In genomic region chr19:20197747-20198146, GRCh38 we compare ENCODE assay signal across 17 cellular contexts. TPM values are rescaled to one million over a fixed set of nuclear protein-coding genes. Genes with fewer than 3 reads are reported as not detected.
DNase-seq lines count a peak whose midpoint lies in the region; ATAC-seq, FAIRE-seq and TF ChIP-seq lines count a peak whose summit lies in the region.
"Had no signal": no experiment of that assay in that cellular context is flagged by ENCODE, and none has a peak within 500 bp of the region (broad histone marks: within the 10 kb centered on the region; RNA-seq: fewer than 3 reads in every experiment).

No MANE protein-coding gene starts in this region.

- H2AFZ ChIP-seq in HCT116 (ENCODE audit: low read depth, low read length, poor library complexity, severe bottlenecking): no peak overlapping the region
- H2AFZ ChIP-seq in K562 (ENCODE audit: low read depth, low read length): no peak overlapping the region

- H3K36me3 ChIP-seq in BLaER1 (peaks cover 87% of the 10 kb centered on the region), HCT116 (ENCODE audit: control insufficient read depth in 1 of 2, insufficient read depth in 2 of 2, low read length in 2 of 2) (no peaks in the 10 kb centered on the region), K562 (ENCODE audit: control insufficient read depth, insufficient read depth, low read length) (no peaks in the 10 kb centered on the region)

- H3K4me1 Mint-ChIP-seq in progenitor cell of endocrine pancreas (ENCODE audit: low read depth): no peaks in the 10 kb centered on the region

- TF ChIP-seq POLR2A in HCT116 (IDR thresholded peaks at IDR 0.05; ENCODE audit: borderline replicate concordance, extremely low read depth, insufficient read depth, insufficient read length) (no peak), K562 (conservative IDR thresholded peaks at IDR 0.05) (no peak)

- TF ChIP-seq CTCF in HCT116 (IDR thresholded peaks at IDR 0.05 in 2 of 3, conservative IDR thresholded peaks at IDR 0.05 in 1 of 3; ENCODE audit: borderline replicate concordance in 1 of 3, insufficient read depth in 1 of 3, low read depth in 2 of 3, low read length in 2 of 3) (no peak), K562 (IDR thresholded peaks at IDR 0.05 in 2 of 3, conservative IDR thresholded peaks at IDR 0.05 in 1 of 3; ENCODE audit: insufficient read depth in 2 of 3, low read depth in 1 of 3, low read length in 3 of 3) (no peak), progenitor cell of endocrine pancreas (IDR thresholded peaks at IDR 0.05; ENCODE audit: unreplicated experiment) (no peak)

- H3K9me3 Mint-ChIP-seq in progenitor cell of endocrine pancreas (ENCODE audit: low read depth): peaks cover 20% of the 10 kb centered on the region

- H3K79me2 ChIP-seq in HCT116 (ENCODE audit: insufficient read depth, low read length): no peaks in the 10 kb centered on the region
- no peaks in the 10 kb centered on the region for H3K79me2 ChIP-seq in K562 (ENCODE audit: control insufficient read depth, insufficient read depth, low read length)

- FAIRE-seq in K562 (lab: Jason Lieb, UNC): no peak
- FAIRE-seq: G401.6, GM12891 had no signal

- no peaks in the 10 kb centered on the region for H3K27me3 Mint-ChIP-seq in progenitor cell of endocrine pancreas
- H3K27me3 Mint-ChIP-seq: CD4-positive, alpha-beta T cell had no signal

- peak overlapping the region; percentile 26 for H3K27ac Mint-ChIP-seq in progenitor cell of endocrine pancreas
- H3K27ac Mint-ChIP-seq: CD4-positive, alpha-beta T cell had no signal

- H3K9me1 ChIP-seq in K562 (ENCODE audit: control insufficient read depth, insufficient read depth, low read length): no peaks in the 10 kb centered on the region

- H3K9ac ChIP-seq in BLaER1 (no peak overlapping the region), HCT116 (ENCODE audit: low read length) (no peak overlapping the region), K562 (ENCODE audit: insufficient read depth in 1 of 2, low read depth in 2 of 2, low read length in 2 of 2) (no peak overlapping the region)

- peaks cover 57% of the 10 kb centered on the region for H3K36me3 Mint-ChIP-seq in progenitor cell of endocrine pancreas (ENCODE audit: insufficient read depth)

- H3K9me3 ChIP-seq in BLaER1 (peaks cover 88% of the 10 kb centered on the region), HCT116 (ENCODE audit: control insufficient read depth in 1 of 2, insufficient read depth in 1 of 2, low read depth in 1 of 2, low read length in 2 of 2) (peaks cover 1 to 9% of the 10 kb centered on the region in 2 experiments; a peak in 2 of 4 replicates), K562 (replicated peaks; ENCODE audit: control insufficient read depth, insufficient read depth, low read depth, low read length) (no peaks in the 10 kb centered on the region)

- CTCF ChIA-PET in HCT116 (lab: Charles Lee): no interaction called here
- CTCF ChIA-PET in K562 (lab: Yijun Ruan, JAX; ENCODE audit: low intra/inter-chr PET ratio): no interaction called here

- H4K20me1 ChIP-seq in BLaER1: no peaks in the 10 kb centered on the region
- H4K20me1 ChIP-seq in HCT116 (ENCODE audit: insufficient read depth): no peaks in the 10 kb centered on the region
- no peaks in the 10 kb centered on the region for H4K20me1 ChIP-seq in K562 (replicated peaks; ENCODE audit: control insufficient read depth, insufficient read depth, low read length)

- H3K4me3 ChIP-seq in BLaER1: peak overlapping the region; percentile 35
- H3K4me3 ChIP-seq in HCT116 (replicated peaks in 1 of 2; ENCODE audit: low read depth in 1 of 2, low read length in 2 of 2): no peak overlapping the region
- no peak overlapping the region for H3K4me3 ChIP-seq in K562

- H3K4me2 ChIP-seq in BLaER1 (no peak overlapping the region), HCT116 (ENCODE audit: low read length) (no peak overlapping the region), K562 (ENCODE audit: insufficient read depth, low read length) (no peak overlapping the region)

- no peaks in the 10 kb centered on the region for H3K9me2 ChIP-seq in HCT116 (ENCODE audit: insufficient read depth)

- POLR2A ChIA-PET in HCT116 (lab: Charles Lee) (no interaction called here), K562 (lab: Yijun Ruan, JAX) (no interaction called here)

- intact Hi-C loops in HCT116 (cut with micrococcal nuclease) (no loop called here), K562 (cut with micrococcal nuclease) (no loop called here)

- TF ChIP-seq RAD21 in HCT116 (IDR thresholded peaks at IDR 0.05; ENCODE audit: low read depth): no peak
- no peak for TF ChIP-seq RAD21 in K562 (CRISPR knock-in tag; conservative IDR thresholded peaks at IDR 0.05 in 1 of 2, IDR thresholded peaks at IDR 0.05 in 1 of 2)

- no peaks in the 10 kb centered on the region for H3K4me1 ChIP-seq in BLaER1
- H3K4me1 ChIP-seq in HCT116 (ENCODE audit: control insufficient read depth in 1 of 2, insufficient read depth in 2 of 2, low read length in 2 of 2): no peaks in the 10 kb centered on the region
- no peaks in the 10 kb centered on the region for H3K4me1 ChIP-seq in K562 (replicated peaks in 1 of 2; ENCODE audit: control insufficient read depth in 2 of 2, insufficient read depth in 2 of 2, low read length in 2 of 2)

- no peak overlapping the region for H3K4me3 Mint-ChIP-seq in progenitor cell of endocrine pancreas (ENCODE audit: low read depth)
- H3K4me3 Mint-ChIP-seq: CD4-positive, alpha-beta T cell had no signal

- WGBS in K562 (ENCODE audit: insufficient coverage, low coverage, missing lambda C conversion rate): 11% methylated on average over 3 of the region's 3 CpGs

- RAD21 ChIA-PET in HCT116 (lab: Charles Lee; ENCODE audit: low non-redundant PET in 1 of 2, low total read pairs in 2 of 2, uncharacterized antibody in 2 of 2, unreplicated experiment in 2 of 2): no interaction called here

- in situ Hi-C loops in K562 (cut with MboI): no loop called here

- ATAC-seq in HCT116 (no peak), K562 (no peak), GM21423 (IDR thresholded peaks at IDR 0.05; ENCODE audit: unreplicated experiment) (no peak)

- DNase-seq in HCT116 (ENCODE audit: low read depth, low spot score): no peak
- DNase-seq in K562 (ENCODE audit: extremely low read depth in 1 of 4, low spot score in 3 of 4): no peak
- DNase-seq in progenitor cell of endocrine pancreas (ENCODE audit: low spot score, unreplicated experiment): no peak
- DNase-seq in GM19238 (ENCODE audit: insufficient read length, low spot score): no peak
- DNase-seq in RKO (ENCODE audit: low spot score): no peak
- DNase-seq: 8988T; AML-193; C1 segment of cervical spinal cord; CD4-positive, alpha-beta T cell; DMS79 treated with DMSO at 0.1 percent for 48 hours; EL; HCEC 1CT had no signal

- no peak overlapping the region for H3K27ac ChIP-seq in BLaER1
- no peak overlapping the region for H3K27ac ChIP-seq in HCT116 (ENCODE audit: low read depth, low read length)
- H3K27ac ChIP-seq in K562 (ENCODE audit: extremely low read depth, low read depth, low read length): no peak overlapping the region
- H3K27ac ChIP-seq: HL-60 had no signal

- H3K27me3 ChIP-seq in BLaER1 (0 out of 2 replicates have a peak, but pooled peaks cover 4% of the 10 kb centered on the region), HCT116 (ENCODE audit: insufficient read depth, low read length) (no peaks in the 10 kb centered on the region), K562 (ENCODE audit: control insufficient read depth in 2 of 2, insufficient read depth in 2 of 2, low read length in 2 of 2) (no peaks in the 10 kb centered on the region)

- TF ChIP-seq EP300 in K562 (IDR thresholded peaks at IDR 0.05; ENCODE audit: low read length): no peak

- BruUV-seq in HCT116 (replicated peaks; lab: Mats Ljungman, UMichigan) (no TSS peak), K562 (replicated peaks; lab: Mats Ljungman, UMichigan) (no TSS peak)

TF ChIP-seq in HCT116, 20 proteins besides CTCF, POLR2A, EP300 and RAD21 (continues in another document):
- TF ChIP-seq TCF7L2 (IDR thresholded peaks at IDR 0.05; ENCODE audit: borderline replicate concordance, extremely low read depth, insufficient read depth, insufficient read length) (no peak), JUND (IDR thresholded peaks at IDR 0.05) (no peak), POLR2AphosphoS5 (IDR thresholded peaks at IDR 0.05; ENCODE audit: low read depth, low read length) (no peak), ZNF274 (IDR thresholded peaks at IDR 0.05; ENCODE audit: low read depth, low read length) (peak; percentile 47), YY1 (IDR thresholded peaks at IDR 0.05; ENCODE audit: extremely low read depth, insufficient replicate concordance, low read depth, low read length) (no peak)

TF ChIP-seq in K562, 482 proteins besides CTCF, POLR2A, EP300 and RAD21:
- TF ChIP-seq ARHGAP35 (IDR thresholded peaks at IDR 0.05; ENCODE audit: partially characterized antibody) (no peak), ZNF274 (IDR thresholded peaks at IDR 0.05; ENCODE audit: borderline replicate concordance, low read depth, low read length) (peak; percentile 68)

RNA-seq across cellular contexts. Expression of gene ZNF486, which starts 30.7 kb away (rescaled TPM):
- total RNA-seq in HCT116 (2021; ENCODE audit: unreplicated experiment) (not detected), K562 (2014; rRNA removed) (0.50 and 0.78 TPM in 2 replicates), K562 (2014; rRNA removed; fragmentation: Illumina TruSeq; extraction: Trizol) (1.6 and 2.0 TPM in 2 replicates), K562 (2015; rRNA removed; fragmentation: Illumina TruSeq; extraction: Trizol) (1.3 and 1.6 TPM in 2 replicates), K562 (2021) (0.84 and 1.2 TPM in 2 replicates), progenitor cell of endocrine pancreas (29.6 and 31.8 TPM in 2 replicates)
- not detected in 2 replicates for polyA plus RNA-seq in HCT116 (2012)
- total RNA-seq in K562 (2011; cell fraction: chromatin; rRNA removed; ENCODE audit: low replicate concordance): 0.53 and 1.3 TPM in 2 replicates
- 1.0 and 1.2 TPM in 2 replicates for total RNA-seq in K562 (2011; cell fraction: nucleolus; rRNA removed)
- 0.37 and 2.6 TPM in 2 replicates for total RNA-seq in K562 (2011; cell fraction: nucleoplasm; rRNA removed)
- polyA plus RNA-seq in K562 (2011; rRNA removed) (0.12 and 1.2 TPM in 2 replicates), K562 (2014; fragmentation: Illumina TruSeq; extraction: Trizol) (1.0 and 1.2 TPM in 2 replicates), K562 (2014; fragmentation: Nextera tagmentation; extraction: Ambion mirVana) (under 1 TPM; 0.39 to 0.50 TPM), K562 (2014; rRNA removed) (0.94 and 1.3 TPM in 2 replicates)
- 0.04 and 0.27 TPM in 2 replicates for polyA plus RNA-seq in K562 (2011; cell fraction: cytosol; rRNA removed)
- polyA plus RNA-seq in K562 (2011; cell fraction: nucleus; rRNA removed): 0.46 TPM in 1 of 2 replicates, not detected in the other
- polyA plus RNA-seq in K562 (2012): 0.64 and 1.4 TPM in 2 replicates
- 0.15 and 1.5 TPM in 2 replicates for polyA minus RNA-seq in K562 (2011; rRNA and poly(A)+ RNA removed)
- 0.29 TPM in 1 of 2 replicates, not detected in the other for polyA minus RNA-seq in K562 (2011; cell fraction: cytosol; rRNA and poly(A)+ RNA removed)
- polyA minus RNA-seq in K562 (2011; cell fraction: nucleus; rRNA and poly(A)+ RNA removed): 0.11 and 0.40 TPM in 2 replicates
